10 cellular contexts compared by ENCODE assay signal in the genomic region with DNA sequence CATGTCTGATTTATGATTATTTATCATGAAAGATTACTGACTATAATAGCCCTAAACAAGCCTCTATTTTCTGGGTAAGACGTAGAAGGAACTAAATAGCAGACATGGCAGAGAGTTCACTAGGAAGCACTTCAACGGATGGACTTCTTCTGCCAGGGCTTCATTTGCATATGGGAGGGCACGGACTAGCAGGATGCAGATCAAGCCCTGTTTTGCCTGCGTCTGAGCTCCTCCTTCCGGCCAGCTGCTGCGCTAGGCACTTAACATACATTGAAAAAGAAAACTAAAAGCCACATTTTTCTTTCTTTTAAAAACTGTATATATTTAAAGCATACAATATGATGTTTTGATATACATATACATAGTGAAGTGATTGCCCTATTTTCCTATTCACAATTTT.
DNase-seq lines count a peak whose midpoint lies in the region; ATAC-seq, FAIRE-seq and TF ChIP-seq lines count a peak whose summit lies in the region.
"Had no signal": no experiment of that assay in that cellular context is flagged by ENCODE, and none has a peak within 500 bp of the region (broad histone marks: within the 10 kb centered on the region; RNA-seq: fewer than 3 reads in every experiment).

No MANE protein-coding gene starts in this region.

- no peak for TF ChIP-seq CTCF in Peyer's patch (IDR thresholded peaks at IDR 0.05)

- H3K27me3 ChIP-seq in Peyer's patch = no peaks in the 10 kb centered on the region

- H3K4me3 ChIP-seq in Peyer's patch = no peak overlapping the region

- peak; percentile 16 for DNase-seq in activated CD4-positive, alpha-beta T cell treated with anti-CD3 and anti-CD28 coated beads, Interleukin-2, amount 10 ng/mL, durations not matched to agents 7 days and 5 days
- no peak for DNase-seq in activated CD4-positive, alpha-beta T cell treated with anti-CD3 and anti-CD28 coated beads, Interleukin-2, amount 50 U/mL, for 48 hours
- DNase-seq in Peyer's patch (peak in 2 of 3 donors; percentile 20 to 49), frontal cortex (ENCODE audit: low spot score in 2 of 2) (peak in 1 of 2 donors; percentile 11), renal cortical epithelial cell (ENCODE audit: low read depth) (peak; percentile 42)
- no peak for DNase-seq in naive thymus-derived CD8-positive, alpha-beta T cell
- DNase-seq in activated effector memory CD4-positive, alpha-beta T cell treated with anti-CD3 and anti-CD28 coated beads, Interleukin-2, amount 50 U/mL, for 16 hours = no peak

- FAIRE-seq in frontal cortex (lab: Jason Lieb, UNC) = peak; percentile 68

- no peak overlapping the region for H3K27ac ChIP-seq in Peyer's patch

- POLR2A ChIA-PET in activated CD4-positive, alpha-beta T cell treated with anti-CD3 and anti-CD28 coated beads, Interleukin-2, amount 10 ng/mL, durations not matched to agents 7 days and 5 days (lab: Charles Lee) = no interaction called here
- POLR2A ChIA-PET in naive thymus-derived CD8-positive, alpha-beta T cell (lab: Charles Lee) = no interaction called here

- ATAC-seq in HG03432 (IDR thresholded peaks at IDR 0.05; ENCODE audit: unreplicated experiment) = peak; percentile 89
- ATAC-seq in naive thymus-derived CD8-positive, alpha-beta T cell = no peak

- H3K9me3 Mint-ChIP-seq in activated CD4-positive, alpha-beta T cell treated with anti-CD3 and anti-CD28 coated beads, Interleukin-2, amount 10 ng/mL, durations not matched to agents 7 days and 5 days = no peaks in the 10 kb centered on the region
- peaks cover 0 to 5% (median 2%) of the 10 kb centered on the region in 9 donors for H3K9me3 Mint-ChIP-seq in naive thymus-derived CD8-positive, alpha-beta T cell
- H3K9me3 Mint-ChIP-seq: T-helper 1 cell treated with Interleukin-12 subunit alpha and Interleukin-12 subunit beta and Interleukin-4 antibody, amounts not matched to agents 30 μg/mL and 1 μg/mL, for 36 hours had no signal

- no peaks in the 10 kb centered on the region for H3K36me3 Mint-ChIP-seq in activated CD4-positive, alpha-beta T cell treated with anti-CD3 and anti-CD28 coated beads, Interleukin-2, amount 10 ng/mL, durations not matched to agents 7 days and 5 days (ENCODE audit: low read depth)
- no peaks in the 10 kb centered on the region for H3K36me3 Mint-ChIP-seq in naive thymus-derived CD8-positive, alpha-beta T cell
- H3K36me3 Mint-ChIP-seq: CD4-positive, CD25-positive, alpha-beta regulatory T cell had no signal

- no peaks in the 10 kb centered on the region for H3K9me3 ChIP-seq in Peyer's patch

- peaks cover 2% of the 10 kb centered on the region for H3K27me3 Mint-ChIP-seq in activated CD4-positive, alpha-beta T cell treated with anti-CD3 and anti-CD28 coated beads, Interleukin-2, amount 10 ng/mL, durations not matched to agents 7 days and 5 days
- H3K27me3 Mint-ChIP-seq in naive thymus-derived CD8-positive, alpha-beta T cell = peaks cover 1 to 18% (median 11%) of the 10 kb centered on the region in 5 donors
- H3K27me3 Mint-ChIP-seq: CD4-positive, CD25-positive, alpha-beta regulatory T cell had no signal

- no peaks in the 10 kb centered on the region for H3K36me3 ChIP-seq in Peyer's patch

- CTCF ChIA-PET in activated CD4-positive, alpha-beta T cell treated with anti-CD3 and anti-CD28 coated beads, Interleukin-2, amount 10 ng/mL, durations not matched to agents 7 days and 5 days (lab: Charles Lee) = no interaction called here

- H3K27ac Mint-ChIP-seq in activated CD4-positive, alpha-beta T cell treated with anti-CD3 and anti-CD28 coated beads, Interleukin-2, amount 10 ng/mL, durations not matched to agents 7 days and 5 days = no peak overlapping the region
- H3K27ac Mint-ChIP-seq in naive thymus-derived CD8-positive, alpha-beta T cell = no peak overlapping the region
- H3K27ac Mint-ChIP-seq: CD4-positive, CD25-positive, alpha-beta regulatory T cell; T-helper 1 cell treated with Interleukin-12 subunit alpha and Interleukin-12 subunit beta and Interleukin-4 antibody, amounts not matched to agents 30 μg/mL and 1 μg/mL, for 36 hours had no signal

- H3K4me1 ChIP-seq in Peyer's patch = no peaks in the 10 kb centered on the region

- no peaks in the 10 kb centered on the region for H3K4me1 Mint-ChIP-seq in activated CD4-positive, alpha-beta T cell treated with anti-CD3 and anti-CD28 coated beads, Interleukin-2, amount 10 ng/mL, durations not matched to agents 7 days and 5 days
- no peaks in the 10 kb centered on the region for H3K4me1 Mint-ChIP-seq in naive thymus-derived CD8-positive, alpha-beta T cell

- H3K4me3 Mint-ChIP-seq in activated CD4-positive, alpha-beta T cell treated with anti-CD3 and anti-CD28 coated beads, Interleukin-2, amount 10 ng/mL, durations not matched to agents 7 days and 5 days = no peak overlapping the region
- no peak overlapping the region for H3K4me3 Mint-ChIP-seq in naive thymus-derived CD8-positive, alpha-beta T cell
- H3K4me3 Mint-ChIP-seq: CD4-positive, CD25-positive, alpha-beta regulatory T cell; T-helper 1 cell treated with Interleukin-12 subunit alpha and Interleukin-12 subunit beta and Interleukin-4 antibody, amounts not matched to agents 30 μg/mL and 1 μg/mL, for 36 hours had no signal

- TF ChIP-seq POLR2A in Peyer's patch (IDR thresholded peaks at IDR 0.05) = no peak

Comparison
In these comparisons a context has a peak if more than half of its experiments do, and no peak if none do; other contexts are left out.
1. DNase-seq: peak in activated CD4-positive, alpha-beta T cell treated with anti-CD3 and anti-CD28 coated beads, Interleukin-2, amount 10 ng/mL, durations not matched to agents 7 days and 5 days (single experiment), Peyer's patch (2 of 3) and renal cortical epithelial cell (single experiment); none in activated CD4-positive, alpha-beta T cell treated with anti-CD3 and anti-CD28 coated beads, Interleukin-2, amount 50 U/mL, for 48 hours (0 of 2), naive thymus-derived CD8-positive, alpha-beta T cell (0 of 10) and activated effector memory CD4-positive, alpha-beta T cell treated with anti-CD3 and anti-CD28 coated beads, Interleukin-2, amount 50 U/mL, for 16 hours (single experiment).